20 cellular contexts compared by ENCODE assay signal in genomic region chr10:102314801-102315200, GRCh38.
"Had no signal": no experiment of that assay in that cellular context is flagged by ENCODE, and none has a peak within 500 bp of the region (broad histone marks: within the 10 kb centered on the region; RNA-seq: fewer than 3 reads in every experiment).

No MANE protein-coding gene starts in this region.

- DNase-seq: effector memory CD4-positive, alpha-beta T cell; heart left ventricle; hippocampal formation; left colon; left ventricle myocardium superior; naive thymus-derived CD4-positive, alpha-beta T cell; nucleus accumbens; ovary; right cardiac atrium; small intestine; stimulated activated CD4-positive, alpha-beta T cell treated with anti-CD3 and anti-CD28 coated beads, Interleukin-12 subunit alpha, Interleukin-12 subunit beta, amount 100 ng/mL, for 4 hours; stimulated activated naive CD4-positive, alpha-beta T cell; stomach; substantia nigra; transverse colon had no signal

- H3K27me3 Mint-ChIP-seq: naive thymus-derived CD4-positive, alpha-beta T cell; progenitor cell of endocrine pancreas had no signal

- ATAC-seq: esophagus mucosa; heart left ventricle; left colon; left ventricle myocardium superior; naive thymus-derived CD4-positive, alpha-beta T cell; right cardiac atrium had no signal

- H3K27ac Mint-ChIP-seq: neural progenitor cell, progenitor cell of endocrine pancreas had no signal

- H3K4me3 Mint-ChIP-seq: naive thymus-derived CD4-positive, alpha-beta T cell; neural progenitor cell had no signal

- H3K36me3 ChIP-seq: neural progenitor cell, ovary, thoracic aorta, transverse colon had no signal

- H3K9me3 ChIP-seq: heart left ventricle, ovary, stomach, thoracic aorta, transverse colon had no signal

- H3K4me3 ChIP-seq: heart left ventricle, lung, neural progenitor cell, ovary, stomach, thoracic aorta, transverse colon had no signal

- H3K9me3 Mint-ChIP-seq: naive thymus-derived CD4-positive, alpha-beta T cell; neural progenitor cell had no signal

- H3K27me3 ChIP-seq: heart left ventricle, neural progenitor cell, ovary, stomach, transverse colon had no signal
